ENCODE assay signal across 29 cellular contexts in the genomic region with DNA sequence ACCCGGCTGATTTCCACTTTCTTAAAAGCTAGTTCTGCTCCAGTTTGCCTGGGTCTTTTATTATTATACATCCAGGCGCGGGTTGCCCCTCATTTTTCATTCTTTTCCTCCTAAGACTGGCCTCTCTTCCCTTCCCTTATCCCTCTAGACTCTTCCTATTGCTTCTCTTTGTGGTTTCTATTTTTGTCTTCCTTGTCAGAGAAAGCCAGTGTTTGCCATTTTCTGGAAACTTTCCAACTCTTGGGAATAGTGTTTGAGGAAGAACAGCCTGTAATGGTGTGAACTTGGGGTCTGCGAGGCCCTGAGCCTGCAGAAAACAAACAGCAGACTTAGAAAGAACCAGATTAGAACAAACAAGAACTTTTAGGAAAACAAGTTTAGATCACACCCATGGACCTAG. TPM values are rescaled to one million over a fixed set of nuclear protein-coding genes. Genes with fewer than 3 reads are reported as not detected.
DNase-seq lines count a peak whose midpoint lies in the region; ATAC-seq and TF ChIP-seq lines count a peak whose summit lies in the region.
"Had no signal": no experiment of that assay in that cellular context is flagged by ENCODE, and none has a peak within 500 bp of the region (broad histone marks: within the 10 kb centered on the region; RNA-seq: fewer than 3 reads in every experiment).

No MANE protein-coding gene starts in this region.

- H2BK120ac ChIP-seq in H9 (ENCODE audit: low read depth, low read length, poor library complexity, severe bottlenecking) = no peak overlapping the region

- H3K23me2 ChIP-seq in H9 (ENCODE audit: insufficient read length, low read depth, low read length, poor library complexity, severe bottlenecking) = no peaks in the 10 kb centered on the region

- no peak for ATAC-seq in CD4-positive, CD25-positive, alpha-beta regulatory T cell (ENCODE audit: low read depth in 2 of 2)
- no peak for ATAC-seq in activated T-helper 17 cell treated with anti-CD3 and anti-CD28 coated beads, Interleukin-2, amount 50 U/mL, for 72 hours (replicated peaks)
- ATAC-seq in right cardiac atrium (peak in 1 of 2 donors; percentile 7), GM18505 (IDR thresholded peaks at IDR 0.05; ENCODE audit: unreplicated experiment) (no peak), HG02610 (IDR thresholded peaks at IDR 0.05; ENCODE audit: unreplicated experiment) (no peak)
- ATAC-seq: activated naive CD8-positive, alpha-beta T cell treated with anti-CD3 and anti-CD28 coated beads, Interleukin-2, amount 50 U/mL, for 24 hours; T-cell had no signal

- DNase-seq in CD4-positive, CD25-positive, alpha-beta regulatory T cell = no peak
- DNase-seq in right cardiac atrium (no peak), A172 (ENCODE audit: low spot score) (no peak), H9 (no peak)
- DNase-seq: activated CD4-positive, alpha-beta T cell treated with anti-CD3 and anti-CD28 coated beads, Interleukin-2, amount 10 ng/mL, durations not matched to agents 7 days and 5 days; activated effector memory CD4-positive, alpha-beta T cell treated with anti-CD3 and anti-CD28 coated beads, Interleukin-2, amount 50 U/mL, for 16 hours; activated naive CD8-positive, alpha-beta T cell treated with anti-CD3 and anti-CD28 coated beads, Interleukin-2, amount 50 U/mL, for 24 hours; foreskin fibroblast; GDM1; hippocampal formation; Karpas-422; NCI-H187; NCI-H2227 treated with DMSO at 0.1 percent for 48 hours; ovary; SHP77 treated with DMSO at 0.1 percent for 48 hours had no signal

- H3K27me3 Mint-ChIP-seq in CD4-positive, CD25-positive, alpha-beta regulatory T cell = no peaks in the 10 kb centered on the region
- peaks cover 4% of the 10 kb centered on the region for H3K27me3 Mint-ChIP-seq in activated T-helper 17 cell treated with anti-CD3 and anti-CD28 coated beads, Interleukin-2, amount 50 U/mL, for 72 hours
- peaks cover 23% of the 10 kb centered on the region for H3K27me3 Mint-ChIP-seq in nephron (ENCODE audit: low read depth)
- no peaks in the 10 kb centered on the region; the same call in 1 of the 2 replicates for H3K27me3 Mint-ChIP-seq in H9 (ENCODE audit: low read depth)
- H3K27me3 Mint-ChIP-seq: activated naive CD8-positive, alpha-beta T cell treated with anti-CD3 and anti-CD28 coated beads, Interleukin-2, amount 50 U/mL, for 24 hours had no signal

- H3K4ac ChIP-seq in H9 (ENCODE audit: low read depth, low read length) = no peak overlapping the region

- no peaks in the 10 kb centered on the region for H3K36me3 ChIP-seq in CD4-positive, CD25-positive, alpha-beta regulatory T cell (ENCODE audit: control insufficient read depth, insufficient read depth, low read length)
- H3K36me3 ChIP-seq: ovary, thoracic aorta had no signal

- no peak overlapping the region for H3K23ac ChIP-seq in H9 (ENCODE audit: insufficient read length, low read depth, low read length)

- no peaks in the 10 kb centered on the region for H3K36me3 Mint-ChIP-seq in CD4-positive, CD25-positive, alpha-beta regulatory T cell
- no peaks in the 10 kb centered on the region for H3K36me3 Mint-ChIP-seq in activated T-helper 17 cell treated with anti-CD3 and anti-CD28 coated beads, Interleukin-2, amount 50 U/mL, for 72 hours (ENCODE audit: low read depth)
- no peaks in the 10 kb centered on the region for H3K36me3 Mint-ChIP-seq in nephron (ENCODE audit: low read depth)
- no peaks in the 10 kb centered on the region for H3K36me3 Mint-ChIP-seq in H9 (ENCODE audit: insufficient read depth in 1 of 3, low read depth in 3 of 3)
- H3K36me3 Mint-ChIP-seq: T-cell had no signal

- WGBS in right cardiac atrium = 49% methylated on average over 4 of the region's 4 CpGs
- WGBS in H9 (ENCODE audit: extremely low coverage, insufficient read length, low lambda C conversion rate) = no CpG with 5 or more reads among the region's 4 CpGs

- H4K8ac ChIP-seq in H9 (replicated peaks; ENCODE audit: insufficient read length, low read depth, low read length) = no peak overlapping the region

- no peak overlapping the region for H2BK5ac ChIP-seq in H9 (ENCODE audit: insufficient read length, low read length)

- H3K56ac ChIP-seq in H9 (ENCODE audit: insufficient read length, low read depth, low read length) = no peak overlapping the region

- H3K27me3 ChIP-seq in CD4-positive, CD25-positive, alpha-beta regulatory T cell (ENCODE audit: control insufficient read depth, insufficient read depth, low read length) = no peaks in the 10 kb centered on the region
- H3K27me3 ChIP-seq in right cardiac atrium (ENCODE audit: control insufficient read depth, insufficient read depth) (no peaks in the 10 kb centered on the region), H9 (ENCODE audit: insufficient read depth, low read length) (no peaks in the 10 kb centered on the region)
- H3K27me3 ChIP-seq: ovary had no signal

- peaks cover 12% of the 10 kb centered on the region for H3K4me1 ChIP-seq in CD4-positive, CD25-positive, alpha-beta regulatory T cell (ENCODE audit: control insufficient read depth, insufficient read depth, low read length, poor library complexity, severe bottlenecking)
- peaks cover 2% of the 10 kb centered on the region for H3K4me1 ChIP-seq in right cardiac atrium (ENCODE audit: control insufficient read depth, insufficient read depth, low read length)
- H3K4me1 ChIP-seq in H9 (ENCODE audit: insufficient read depth, low read length) = no peaks in the 10 kb centered on the region

- no peak overlapping the region for H3K14ac ChIP-seq in H9 (ENCODE audit: insufficient read depth, low read length)

- no peaks in the 10 kb centered on the region for H3K9me3 ChIP-seq in CD4-positive, CD25-positive, alpha-beta regulatory T cell (ENCODE audit: control insufficient read depth in 2 of 2, low read length in 2 of 2)
- H3K9me3 ChIP-seq in right cardiac atrium (ENCODE audit: control insufficient read depth, low read length) (no peaks in the 10 kb centered on the region), H9 (ENCODE audit: control insufficient read depth, low read depth, low read length) (no peaks in the 10 kb centered on the region)
- H3K9me3 ChIP-seq: ovary, thoracic aorta had no signal

- H3K79me1 ChIP-seq in H9 (ENCODE audit: insufficient read depth, low read depth, low read length, poor library complexity, severe bottlenecking) = no peaks in the 10 kb centered on the region

- no peak overlapping the region for H2BK12ac ChIP-seq in H9 (ENCODE audit: insufficient read length, low read depth, low read length)

- no peak for TF ChIP-seq POLR2A in GM18505 (IDR thresholded peaks at IDR 0.05; ENCODE audit: borderline replicate concordance, extremely low read depth, insufficient read depth, insufficient read length)

- peaks cover 14 to 41% (median 27%) of the 10 kb centered on the region in 4 donors for H3K4me1 Mint-ChIP-seq in CD4-positive, CD25-positive, alpha-beta regulatory T cell
- H3K4me1 Mint-ChIP-seq in activated T-helper 17 cell treated with anti-CD3 and anti-CD28 coated beads, Interleukin-2, amount 50 U/mL, for 72 hours = no peaks in the 10 kb centered on the region
- H3K4me1 Mint-ChIP-seq in nephron (peaks cover 24% of the 10 kb centered on the region), H9 (peaks cover 26 to 35% of the 10 kb centered on the region in 2 experiments)

- no peak overlapping the region for H2AK5ac ChIP-seq in H9 (ENCODE audit: insufficient read length, low read length)

- intact Hi-C loops in right cardiac atrium (cut with DNase I) = loop anchor here in 1 of 4 donors (10.0 kb wide), 2 partner anchors 64 to 294 kb away; partner anchors contain the start of gene PIP5K1B

- H3K4me3 Mint-ChIP-seq in CD4-positive, CD25-positive, alpha-beta regulatory T cell = peak overlapping the region; percentile 27 to 78 (median 38)
- H3K4me3 Mint-ChIP-seq in activated T-helper 17 cell treated with anti-CD3 and anti-CD28 coated beads, Interleukin-2, amount 50 U/mL, for 72 hours = no peak overlapping the region
- H3K4me3 Mint-ChIP-seq in nephron = no peak overlapping the region
- H3K4me3 Mint-ChIP-seq in H9 = no peak overlapping the region
- H3K4me3 Mint-ChIP-seq: activated CD4-positive, alpha-beta T cell treated with anti-CD3 and anti-CD28 coated beads, Interleukin-2, amount 10 ng/mL, durations not matched to agents 7 days and 5 days; activated naive CD8-positive, alpha-beta T cell treated with anti-CD3 and anti-CD28 coated beads, Interleukin-2, amount 50 U/mL, for 24 hours; CD14-positive monocyte; T-cell had no signal

- no peak overlapping the region for H3K4me2 ChIP-seq in H9 (ENCODE audit: insufficient read depth, insufficient read length, low read length)

- no peak overlapping the region for H3T11ph ChIP-seq in H9 (ENCODE audit: low read length)

- H3K9ac ChIP-seq in H9 (ENCODE audit: extremely low read depth, insufficient read length, low read length) = no peak overlapping the region

- no peak overlapping the region for H4K5ac ChIP-seq in H9 (ENCODE audit: insufficient read length, low read depth, low read length)

- H3K27ac ChIP-seq in CD4-positive, CD25-positive, alpha-beta regulatory T cell (ENCODE audit: insufficient read depth, low read length, poor library complexity, severe bottlenecking) = no peak overlapping the region
- H3K27ac ChIP-seq in right cardiac atrium (ENCODE audit: low read length) (peak overlapping the region; percentile 61), H9 (ENCODE audit: insufficient read length, low read depth, low read length) (no peak overlapping the region)
- H3K27ac ChIP-seq: ovary, thoracic aorta had no signal

- no peak overlapping the region for H2BK15ac ChIP-seq in H9 (ENCODE audit: low read depth, low read length)

- H2BK20ac ChIP-seq in H9 (ENCODE audit: low read depth, low read length, poor library complexity, severe bottlenecking) = no peak overlapping the region

- peak overlapping the region; percentile 79 to 83 (median 81) for H3K27ac Mint-ChIP-seq in CD4-positive, CD25-positive, alpha-beta regulatory T cell
- peak overlapping the region; percentile 36 for H3K27ac Mint-ChIP-seq in activated T-helper 17 cell treated with anti-CD3 and anti-CD28 coated beads, Interleukin-2, amount 50 U/mL, for 72 hours
- H3K27ac Mint-ChIP-seq in nephron (peak overlapping the region in 2 of 3 experiments; percentile 86 to 87), H9 (peak overlapping the region in 1 of 3 experiments; percentile 84; a peak in 1 of 7 replicates)
- H3K27ac Mint-ChIP-seq: activated CD4-positive, alpha-beta T cell treated with anti-CD3 and anti-CD28 coated beads, Interleukin-2, amount 10 ng/mL, durations not matched to agents 7 days and 5 days; activated naive CD8-positive, alpha-beta T cell treated with anti-CD3 and anti-CD28 coated beads, Interleukin-2, amount 50 U/mL, for 24 hours had no signal

- H2AFZ ChIP-seq in H9 (ENCODE audit: low read length) = no peak overlapping the region

- TF ChIP-seq CTCF in nephron (IDR thresholded peaks at IDR 0.05; ENCODE audit: unreplicated experiment in 3 of 3) = no peak
- no peak for TF ChIP-seq CTCF in H9 (conservative IDR thresholded peaks at IDR 0.05)

- H3K9me3 Mint-ChIP-seq in CD4-positive, CD25-positive, alpha-beta regulatory T cell = no peaks in the 10 kb centered on the region
- no peaks in the 10 kb centered on the region for H3K9me3 Mint-ChIP-seq in activated T-helper 17 cell treated with anti-CD3 and anti-CD28 coated beads, Interleukin-2, amount 50 U/mL, for 72 hours
- H3K9me3 Mint-ChIP-seq in nephron (no peaks in the 10 kb centered on the region), H9 (no peaks in the 10 kb centered on the region)
- H3K9me3 Mint-ChIP-seq: activated CD4-positive, alpha-beta T cell treated with anti-CD3 and anti-CD28 coated beads, Interleukin-2, amount 10 ng/mL, durations not matched to agents 7 days and 5 days; activated naive CD8-positive, alpha-beta T cell treated with anti-CD3 and anti-CD28 coated beads, Interleukin-2, amount 50 U/mL, for 24 hours; T-cell had no signal

- H3K18ac ChIP-seq in H9 (ENCODE audit: insufficient read length, low read depth, low read length) = no peak overlapping the region

- H3K4me3 ChIP-seq in CD4-positive, CD25-positive, alpha-beta regulatory T cell (ENCODE audit: low read depth, low read length) = peak overlapping the region; percentile 43
- no peak overlapping the region for H3K4me3 ChIP-seq in right cardiac atrium (ENCODE audit: low read length)
- H3K4me3 ChIP-seq: ovary, thoracic aorta had no signal

- no peak overlapping the region for H4K91ac ChIP-seq in H9 (ENCODE audit: insufficient read length, low read depth, low read length)

- H3K79me2 ChIP-seq in H9 (ENCODE audit: insufficient read depth, low read length) = no peaks in the 10 kb centered on the region

- H4K20me1 ChIP-seq in H9 (ENCODE audit: control insufficient read depth, insufficient read depth, insufficient read length) = no peaks in the 10 kb centered on the region

RNA-seq across cellular contexts. Expression of gene PRKACG, which starts 15.6 kb away (rescaled TPM):
- not detected for total RNA-seq in CD4-positive, CD25-positive, alpha-beta regulatory T cell
- not detected for polyA plus RNA-seq in CD4-positive, CD25-positive, alpha-beta regulatory T cell
- total RNA-seq in activated T-helper 17 cell treated with anti-CD3 and anti-CD28 coated beads, Interleukin-2, amount 50 U/mL, for 72 hours = not detected
- total RNA-seq in right cardiac atrium (not detected), H9 (2021) (not detected in 2 replicates)
- polyA plus RNA-seq in right cardiac atrium = not detected
- not detected in 2 replicates for total RNA-seq in A172 (2014; rRNA removed; shearing (Covaris generic))
- total RNA-seq: activated CD4-positive, alpha-beta T cell treated with anti-CD3 and anti-CD28 coated beads, Interleukin-2, amount 10 ng/mL, durations not matched to agents 7 days and 5 days; dermis microvascular lymphatic vessel endothelial cell; epithelial cell of proximal tubule; H4; HT-29; mononuclear cell; ovary; sciatic nerve; T-cell; thoracic aorta had no signal
- polyA plus RNA-seq: CD14-positive monocyte, keratinocyte, ovary had no signal

RNA-seq across cellular contexts. Expression of gene FXN, which starts 37.2 kb away (rescaled TPM):
- total RNA-seq in CD4-positive, CD25-positive, alpha-beta regulatory T cell = 15.4 TPM
- 10 to 100 TPM; 37.2 to 58.7 (median 50.0) TPM for polyA plus RNA-seq in CD4-positive, CD25-positive, alpha-beta regulatory T cell
- 10 to 100 TPM; 10.2 to 28.0 TPM for total RNA-seq in activated T-helper 17 cell treated with anti-CD3 and anti-CD28 coated beads, Interleukin-2, amount 50 U/mL, for 72 hours
- 10 to 100 TPM; 24.6 to 28.9 (median 28.1) TPM for total RNA-seq in right cardiac atrium
- polyA plus RNA-seq in right cardiac atrium = 18.1 TPM
- total RNA-seq in A172 (2014; rRNA removed; shearing (Covaris generic)) = 12.6 and 15.7 TPM in 2 replicates
- 34.4 and 36.7 TPM in 2 replicates for total RNA-seq in H9 (2021)

Comparison
In these comparisons a context has a peak if more than half of its experiments do, and no peak if none do; other contexts are left out.
1. H3K4me3 Mint-ChIP-seq: peak in CD4-positive, CD25-positive, alpha-beta regulatory T cell (4 of 4); none in activated T-helper 17 cell treated with anti-CD3 and anti-CD28 coated beads, Interleukin-2, amount 50 U/mL, for 72 hours (single experiment), nephron (0 of 3) and H9 (0 of 2).